Comparison of ENCODE assay signal across 8 cellular contexts in genomic region chr22:49760630-49761571, GRCh38.
DNase-seq lines count a peak whose midpoint lies in the region; ATAC-seq and TF ChIP-seq lines count a peak whose summit lies in the region.

No MANE protein-coding gene starts in this region.

- no peak overlapping the region for H2BK120ac ChIP-seq in mesendoderm (ENCODE audit: low read depth, low read length)

- H3K79me2 ChIP-seq in mesendoderm (ENCODE audit: control insufficient read depth, insufficient read depth, low read length) = no peaks in the 10 kb centered on the region

- H3K9ac ChIP-seq in mesendoderm (ENCODE audit: low read length) = no peak overlapping the region

- no peak overlapping the region for H4K5ac ChIP-seq in mesendoderm (ENCODE audit: low read length)

- H3K79me1 ChIP-seq in mesendoderm (ENCODE audit: low read length) = no peaks in the 10 kb centered on the region

- WGBS in mesendoderm (ENCODE audit: extremely low coverage, insufficient coverage, low lambda C conversion rate) = no CpG with 5 or more reads among the region's 13 CpGs

- H3K4me3 ChIP-seq in mesendoderm (ENCODE audit: low read length) = no peak overlapping the region

- H2BK15ac ChIP-seq in mesendoderm (replicated peaks; ENCODE audit: low read depth) = no peak overlapping the region

- H3K4me2 ChIP-seq in mesendoderm (ENCODE audit: low read length) = no peak overlapping the region

- no peak for TF ChIP-seq CTCF in foreskin keratinocyte (conservative IDR thresholded peaks at IDR 0.05)

- H3K4me1 ChIP-seq in foreskin keratinocyte (peaks cover 8% of the 10 kb centered on the region), mesendoderm (ENCODE audit: control insufficient read depth, low read depth, low read length) (no peaks in the 10 kb centered on the region)

- no peak overlapping the region for H3K18ac ChIP-seq in mesendoderm (ENCODE audit: low read length)

- no peaks in the 10 kb centered on the region for H3K27me3 ChIP-seq in foreskin keratinocyte
- H3K27me3 ChIP-seq in mesendoderm (ENCODE audit: insufficient read depth, low read length, poor library complexity) = no peaks in the 10 kb centered on the region

- H2AK5ac ChIP-seq in mesendoderm (ENCODE audit: low read length) = no peak overlapping the region

- ATAC-seq in GM18502 (IDR thresholded peaks at IDR 0.05; ENCODE audit: poor library complexity, unreplicated experiment) = peak; percentile 47
- ATAC-seq in GM21723 (IDR thresholded peaks at IDR 0.05; ENCODE audit: unreplicated experiment) = peak; percentile 59
- peak; percentile 28 for ATAC-seq in foreskin keratinocyte
- no peak for ATAC-seq in HG03039 (IDR thresholded peaks at IDR 0.05; ENCODE audit: unreplicated experiment)

- H3K27ac ChIP-seq in foreskin keratinocyte (peak overlapping the region; percentile 69), mesendoderm (ENCODE audit: low read depth, low read length) (no peak overlapping the region)

- no peak overlapping the region for H2BK5ac ChIP-seq in mesendoderm (ENCODE audit: low read length)

- no peak overlapping the region for H3K4ac ChIP-seq in mesendoderm (ENCODE audit: low read depth, low read length)

- DNase-seq in NOMO-1 treated with dmso at 0.1 percent for 144 hours (lab: John Stamatoyannopoulos, UW; ENCODE audit: unreplicated experiment) (peak; percentile 62), foreskin keratinocyte (peak in 1 of 2 donors; percentile 26), mesendoderm (no peak), SHP77 (lab: John Stamatoyannopoulos, UW) (no peak), mucosa of gallbladder (ENCODE audit: low spot score) (no peak)

- no peak overlapping the region for H4K8ac ChIP-seq in mesendoderm (ENCODE audit: low read depth, low read length)

- H3K36me3 ChIP-seq in mesendoderm (ENCODE audit: control insufficient read depth, insufficient read depth, low read length) = no peaks in the 10 kb centered on the region

- H3K23ac ChIP-seq in mesendoderm (ENCODE audit: low read length) = no peak overlapping the region

- H3K56ac ChIP-seq in mesendoderm (ENCODE audit: low read length) = no peak overlapping the region
